Comparison of ENCODE assay signal across 8 cellular contexts in the genomic region with DNA sequence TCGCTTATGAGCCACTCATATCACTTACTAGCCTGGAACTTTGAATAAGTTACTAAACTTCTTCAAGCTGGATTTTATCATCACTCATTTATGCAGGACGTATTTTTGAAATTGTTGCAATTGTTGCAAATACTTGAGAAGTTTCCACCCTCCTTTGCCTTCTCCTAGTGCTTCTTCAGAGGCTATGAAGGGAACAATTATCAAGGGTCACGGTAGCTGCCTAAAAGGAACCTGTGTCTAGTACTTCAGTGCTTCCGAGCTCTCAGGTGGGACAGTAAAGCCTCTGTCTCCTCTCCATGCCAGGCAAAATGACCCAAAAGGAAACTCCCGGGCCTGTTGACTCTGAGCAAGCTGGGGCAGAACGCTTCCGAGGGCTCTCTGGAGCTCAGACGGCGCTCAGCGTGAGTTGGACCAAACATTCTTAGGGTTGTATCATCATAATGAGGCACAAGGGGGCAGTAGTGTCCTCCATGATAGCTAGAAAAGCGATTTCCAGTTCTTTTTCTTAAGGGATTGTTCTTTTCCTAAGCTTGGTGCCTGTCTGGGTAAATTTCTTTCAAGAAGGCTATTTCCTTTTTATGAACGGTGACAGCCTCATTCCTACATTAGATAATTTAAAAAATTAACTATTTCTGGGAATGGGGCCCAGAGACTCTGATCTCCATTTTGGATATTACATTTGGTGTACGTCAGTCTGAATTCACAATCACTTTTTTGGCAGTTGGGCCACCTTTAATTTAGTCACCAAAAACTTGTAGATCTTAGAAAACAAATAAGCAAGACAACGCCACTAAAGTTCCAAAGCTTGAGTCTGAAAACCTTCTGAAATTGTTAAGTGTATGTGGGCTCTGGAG.
A peak's percentile ranks its signal among the peaks of the same experiment; 100 is the strongest.
DNase-seq lines count a peak whose midpoint lies in the region; ATAC-seq, FAIRE-seq and TF ChIP-seq lines count a peak whose summit lies in the region.

No MANE protein-coding gene starts in this region.

- POLR2A ChIA-PET in PC-3 (lab: Charles Lee; ENCODE audit: unreplicated experiment) = interaction anchor here (0.7 kb wide), 1 partner anchor 10 kb away, joined by 11 read pairs; no protein-coding TSS in a partner anchor

- FAIRE-seq in islet of Langerhans (lab: Jason Lieb, UNC) = peak; percentile 84

- no TSS peak for BruUV-seq in PC-3 (replicated peaks; lab: Mats Ljungman, UMichigan)

- H4K20me1 ChIP-seq in DOHH2 (ENCODE audit: control insufficient read depth, insufficient read depth, low read depth, low read length) (no peaks in the 10 kb centered on the region), PC-3 (ENCODE audit: low read length) (no peaks in the 10 kb centered on the region)

- peak; percentile 89 for ATAC-seq in GM21390 (IDR thresholded peaks at IDR 0.05; ENCODE audit: unreplicated experiment)
- peak; percentile 79 for ATAC-seq in PC-3

- H3K27me3 ChIP-seq in DOHH2 (ENCODE audit: control insufficient read depth, low read length) (no peaks in the 10 kb centered on the region), PC-3 (ENCODE audit: low read length) (peaks cover 11% of the 10 kb centered on the region)

- no peaks in the 10 kb centered on the region for H3K79me2 ChIP-seq in DOHH2 (ENCODE audit: control insufficient read depth, low read length)
- H3K79me2 ChIP-seq in PC-3 (ENCODE audit: low read length) = no peaks in the 10 kb centered on the region

- DNase-seq in PC-3 (peak; percentile 72), T47D (ENCODE audit: low read depth in 1 of 2, low spot score in 1 of 2) (peak; percentile 5 to 62), NK-92 (lab: John Stamatoyannopoulos, UW; ENCODE audit: unreplicated experiment) (no peak)
- peak; percentile 26 for DNase-seq in stimulated activated CD4-positive, alpha-beta T cell treated with anti-CD3 and anti-CD28 coated beads, Interleukin-4, amount 100 ng/mL, for 24 hours

- H3K4me1 ChIP-seq in DOHH2 (ENCODE audit: control insufficient read depth, low read length) = no peaks in the 10 kb centered on the region
- no peaks in the 10 kb centered on the region for H3K4me1 ChIP-seq in PC-3 (ENCODE audit: insufficient read depth, low read length)

- in situ Hi-C loops in T47D (cut with HindIII; ENCODE audit: low pct_unique_long_range_greater_than_20kb, low sequenced_read_pairs) = no loop called here

- H3K9ac ChIP-seq in PC-3 (ENCODE audit: low read length) = no peak overlapping the region

- H3F3A ChIP-seq in DOHH2 (ENCODE audit: control insufficient read depth, insufficient read depth) (no peaks in the 10 kb centered on the region), PC-3 (ENCODE audit: low read length, unreplicated experiment) (no peaks in the 10 kb centered on the region)

- peak overlapping the region; percentile 69 for H2AFZ ChIP-seq in PC-3 (ENCODE audit: low read length)

- intact Hi-C loops in PC-3 (cut with micrococcal nuclease) = loop anchor here (1.0 kb wide), 2 partner anchors 362 to 696 kb away; no protein-coding TSS in a partner anchor

- no peaks in the 10 kb centered on the region for H3K9me3 ChIP-seq in DOHH2 (ENCODE audit: control insufficient read depth, insufficient read depth, low read length)
- H3K9me3 ChIP-seq in PC-3 (ENCODE audit: low read length) = no peaks in the 10 kb centered on the region

- H3K9me2 ChIP-seq in DOHH2 (replicated peaks; ENCODE audit: control insufficient read depth, low read length) (no peaks in the 10 kb centered on the region), PC-3 (replicated peaks; ENCODE audit: low read length) (no peaks in the 10 kb centered on the region)

- TF ChIP-seq CTCF in DOHH2 (IDR thresholded peaks at IDR 0.05; ENCODE audit: low read depth, low read length, poor library complexity, severe bottlenecking) (peak; percentile 59), PC-3 (conservative IDR thresholded peaks at IDR 0.05; ENCODE audit: low read depth, low read length) (peak; percentile 73)

- CTCF ChIA-PET in PC-3 (lab: Charles Lee) = interaction anchor here (0.6 to 0.7 kb wide), 2 partner anchors 10 to 482 kb away, joined by 3 read pairs; no protein-coding TSS in a partner anchor

- H3K4me3 ChIP-seq in DOHH2 (ENCODE audit: low read length) = no peak overlapping the region
- no peak overlapping the region for H3K4me3 ChIP-seq in PC-3 (ENCODE audit: low read length)

- TF ChIP-seq EP300 in Ishikawa (IDR thresholded peaks at IDR 0.05; ENCODE audit: borderline replicate concordance) = no peak

- H3K27ac ChIP-seq in DOHH2 (ENCODE audit: low read depth, low read length) (no peak overlapping the region), PC-3 (ENCODE audit: low read length) (no peak overlapping the region)

- H3K36me3 ChIP-seq in DOHH2 (ENCODE audit: control insufficient read depth, low read length) (no peaks in the 10 kb centered on the region), PC-3 (ENCODE audit: low read depth, low read length) (no peaks in the 10 kb centered on the region)

- TF ChIP-seq RAD21 in Ishikawa (IDR thresholded peaks at IDR 0.05; ENCODE audit: low read depth) = peak; percentile 88

- H3K4me2 ChIP-seq in DOHH2 (ENCODE audit: low read length) (no peak overlapping the region), PC-3 (ENCODE audit: low read length) (peak overlapping the region; percentile 42; the same call in 1 of the 2 replicates)

TF ChIP-seq in Ishikawa, 13 proteins besides CTCF, POLR2A, EP300 and RAD21:
- TF ChIP-seq ZBTB7A (IDR thresholded peaks at IDR 0.05; ENCODE audit: low read depth) (no peak), NFIC (IDR thresholded peaks at IDR 0.05) (no peak), FOXM1 (IDR thresholded peaks at IDR 0.05; ENCODE audit: borderline replicate concordance, low read depth) (no peak), CREB1 (IDR thresholded peaks at IDR 0.05; ENCODE audit: low read depth) (no peak), TCF12 (IDR thresholded peaks at IDR 0.05; ENCODE audit: low read depth) (no peak), TAF1 (IDR thresholded peaks at IDR 0.05; ENCODE audit: low read depth) (no peak), CEBPB (IDR thresholded peaks at IDR 0.05) (no peak), YY1 (IDR thresholded peaks at IDR 0.05; ENCODE audit: low read depth) (no peak), TEAD4 (IDR thresholded peaks at IDR 0.05) (no peak), EGR1 (IDR thresholded peaks at IDR 0.05) (no peak)
- TF ChIP-seq, protein P1, sequence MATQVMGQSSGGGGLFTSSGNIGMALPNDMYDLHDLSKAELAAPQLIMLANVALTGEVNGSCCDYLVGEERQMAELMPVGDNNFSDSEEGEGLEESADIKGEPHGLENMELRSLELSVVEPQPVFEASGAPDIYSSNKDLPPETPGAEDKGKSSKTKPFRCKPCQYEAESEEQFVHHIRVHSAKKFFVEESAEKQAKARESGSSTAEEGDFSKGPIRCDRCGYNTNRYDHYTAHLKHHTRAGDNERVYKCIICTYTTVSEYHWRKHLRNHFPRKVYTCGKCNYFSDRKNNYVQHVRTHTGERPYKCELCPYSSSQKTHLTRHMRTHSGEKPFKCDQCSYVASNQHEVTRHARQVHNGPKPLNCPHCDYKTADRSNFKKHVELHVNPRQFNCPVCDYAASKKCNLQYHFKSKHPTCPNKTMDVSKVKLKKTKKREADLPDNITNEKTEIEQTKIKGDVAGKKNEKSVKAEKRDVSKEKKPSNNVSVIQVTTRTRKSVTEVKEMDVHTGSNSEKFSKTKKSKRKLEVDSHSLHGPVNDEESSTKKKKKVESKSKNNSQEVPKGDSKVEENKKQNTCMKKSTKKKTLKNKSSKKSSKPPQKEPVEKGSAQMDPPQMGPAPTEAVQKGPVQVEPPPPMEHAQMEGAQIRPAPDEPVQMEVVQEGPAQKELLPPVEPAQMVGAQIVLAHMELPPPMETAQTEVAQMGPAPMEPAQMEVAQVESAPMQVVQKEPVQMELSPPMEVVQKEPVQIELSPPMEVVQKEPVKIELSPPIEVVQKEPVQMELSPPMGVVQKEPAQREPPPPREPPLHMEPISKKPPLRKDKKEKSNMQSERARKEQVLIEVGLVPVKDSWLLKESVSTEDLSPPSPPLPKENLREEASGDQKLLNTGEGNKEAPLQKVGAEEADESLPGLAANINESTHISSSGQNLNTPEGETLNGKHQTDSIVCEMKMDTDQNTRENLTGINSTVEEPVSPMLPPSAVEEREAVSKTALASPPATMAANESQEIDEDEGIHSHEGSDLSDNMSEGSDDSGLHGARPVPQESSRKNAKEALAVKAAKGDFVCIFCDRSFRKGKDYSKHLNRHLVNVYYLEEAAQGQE (IDR thresholded peaks at IDR 0.05; ENCODE audit: low read depth) = no peak
- TF ChIP-seq, protein P2, sequence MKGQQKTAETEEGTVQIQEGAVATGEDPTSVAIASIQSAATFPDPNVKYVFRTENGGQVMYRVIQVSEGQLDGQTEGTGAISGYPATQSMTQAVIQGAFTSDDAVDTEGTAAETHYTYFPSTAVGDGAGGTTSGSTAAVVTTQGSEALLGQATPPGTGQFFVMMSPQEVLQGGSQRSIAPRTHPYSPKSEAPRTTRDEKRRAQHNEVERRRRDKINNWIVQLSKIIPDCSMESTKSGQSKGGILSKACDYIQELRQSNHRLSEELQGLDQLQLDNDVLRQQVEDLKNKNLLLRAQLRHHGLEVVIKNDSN (IDR thresholded peaks at IDR 0.05) = no peak
- TF ChIP-seq, protein P3, sequence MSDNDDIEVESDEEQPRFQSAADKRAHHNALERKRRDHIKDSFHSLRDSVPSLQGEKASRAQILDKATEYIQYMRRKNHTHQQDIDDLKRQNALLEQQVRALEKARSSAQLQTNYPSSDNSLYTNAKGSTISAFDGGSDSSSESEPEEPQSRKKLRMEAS (IDR thresholded peaks at IDR 0.05) = no peak
